8 cellular contexts compared by ENCODE assay signal in genomic region chr2:176122633-176123482, GRCh38. TPM values are rescaled to one million over a fixed set of nuclear protein-coding genes. Genes with fewer than 3 reads are reported as not detected.
A peak's percentile ranks its signal among the peaks of the same experiment; 100 is the strongest.
DNase-seq lines count a peak whose midpoint lies in the region; ATAC-seq and TF ChIP-seq lines count a peak whose summit lies in the region.

Gene HOXD9 (plus strand): TSS chr2:176122719. CDS start chr2:176122769, 50 bp downstream.

- no peak within 1 kb of the TSS for H3K27ac ChIP-seq in neutrophil

- no peak for TF ChIP-seq CTCF in neutrophil (IDR thresholded peaks at IDR 0.05)

- H3K36me3 ChIP-seq in neutrophil: no peaks in the 10 kb centered on the region

- no peaks in the 10 kb centered on the region for H3K9me3 ChIP-seq in neutrophil

- peak within 1 kb of the TSS; percentile 27 to 34 for H3K4me3 ChIP-seq in neutrophil (ENCODE audit: low read depth in 1 of 2, low read length in 1 of 2)

- peaks cover 3 to 18% of the 10 kb centered on the region in 2 experiments for H3K4me1 ChIP-seq in neutrophil (ENCODE audit: control insufficient read depth in 1 of 2, insufficient read depth in 1 of 2, low read depth in 1 of 2, low read length in 1 of 2)

- DNase-seq in DMS53 (lab: John Stamatoyannopoulos, UW) (peak; percentile 94), RKO (ENCODE audit: low spot score) (peak; percentile 75), AG08396 (ENCODE audit: low spot score) (no peak), pons (ENCODE audit: low spot score) (no peak), NCI-H69 (lab: John Stamatoyannopoulos, UW) (no peak), activated gamma-delta T cell treated with Interleukin-2 at 50 U/mL for 16 hours (no peak)

- peaks cover 100% of the 10 kb centered on the region for H3K27me3 ChIP-seq in neutrophil

- peak; percentile 42 for ATAC-seq in esophagus mucosa

RNA-seq across cellular contexts. Expression of gene HOXD9, which starts in this region (rescaled TPM):
- total RNA-seq in esophagus mucosa: 1.1 TPM

Comparison
In these comparisons a context has a peak if more than half of its experiments do, and no peak if none do; other contexts are left out.
1. DNase-seq: peak in DMS53 (single experiment) and RKO (single experiment); none in AG08396 (single experiment), pons (single experiment), NCI-H69 (single experiment) and activated gamma-delta T cell treated with Interleukin-2 at 50 U/mL for 16 hours (single experiment).